ENCODE assay signal across 9 cellular contexts in the genomic region with DNA sequence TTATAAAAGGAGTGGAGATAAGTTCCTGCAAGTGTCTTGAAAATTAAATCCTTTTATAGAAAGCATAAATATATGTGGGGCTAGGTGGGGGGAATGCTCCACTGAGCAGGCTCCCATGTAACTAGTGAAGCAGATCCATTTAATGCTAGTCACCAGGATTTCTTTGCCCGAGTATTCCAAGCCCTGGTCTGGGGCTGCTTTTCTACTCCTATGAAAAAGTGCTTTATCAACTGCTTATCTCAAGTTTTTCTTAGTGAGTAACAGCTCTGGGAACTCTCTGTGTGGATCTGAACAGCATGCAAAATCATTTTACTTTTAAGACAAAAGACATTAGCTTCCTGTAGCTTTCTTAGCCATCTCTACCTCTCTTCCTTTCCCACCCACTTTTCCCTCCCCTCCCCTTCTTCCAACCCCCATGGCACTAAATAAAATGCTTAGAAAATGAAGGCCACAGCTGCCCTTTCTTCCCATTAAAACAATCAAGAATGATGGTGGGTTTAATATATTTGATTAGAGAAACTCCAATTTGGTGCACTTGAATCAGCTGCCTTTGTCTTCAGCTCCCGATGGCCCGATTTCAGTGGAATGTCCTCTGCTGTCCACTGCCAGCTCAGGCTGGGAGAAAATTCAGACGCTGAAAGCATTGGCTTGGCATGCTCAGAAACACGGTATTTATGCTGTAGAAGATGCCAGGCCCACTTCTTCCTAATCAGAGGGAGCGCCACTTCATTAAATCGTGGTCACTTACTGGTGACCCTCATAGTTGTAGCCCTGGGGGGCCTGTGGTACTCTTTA.
DNase-seq lines count a peak whose midpoint lies in the region; ATAC-seq and TF ChIP-seq lines count a peak whose summit lies in the region.
"Had no signal": no experiment of that assay in that cellular context is flagged by ENCODE, and none has a peak within 500 bp of the region (broad histone marks: within the 10 kb centered on the region; RNA-seq: fewer than 3 reads in every experiment).

No MANE protein-coding gene starts in this region.

- H3K4me1 ChIP-seq in vagina = peaks cover 60% of the 10 kb centered on the region

- peaks cover 2% of the 10 kb centered on the region for H3K36me3 Mint-ChIP-seq in activated naive CD8-positive, alpha-beta T cell
- no peaks in the 10 kb centered on the region for H3K36me3 Mint-ChIP-seq in activated naive CD8-positive, alpha-beta T cell treated with anti-CD3 and anti-CD28 coated beads, Interleukin-2, amount 50 U/mL, for 24 hours (ENCODE audit: low read depth)
- no peaks in the 10 kb centered on the region for H3K36me3 Mint-ChIP-seq in nephron (ENCODE audit: low read depth)
- H3K36me3 Mint-ChIP-seq: naive B cell had no signal

- intact Hi-C loops in vagina (cut with DNase I) = no loop called here

- peak overlapping the region; percentile 71 for H3K4me3 Mint-ChIP-seq in activated naive CD8-positive, alpha-beta T cell
- H3K4me3 Mint-ChIP-seq in activated naive CD8-positive, alpha-beta T cell treated with anti-CD3 and anti-CD28 coated beads, Interleukin-2, amount 50 U/mL, for 24 hours = no peak overlapping the region
- peak overlapping the region in 1 of 3 experiments; percentile 20 for H3K4me3 Mint-ChIP-seq in nephron

- H3K27ac Mint-ChIP-seq in activated naive CD8-positive, alpha-beta T cell = peak overlapping the region; percentile 95
- H3K27ac Mint-ChIP-seq in activated naive CD8-positive, alpha-beta T cell treated with anti-CD3 and anti-CD28 coated beads, Interleukin-2, amount 50 U/mL, for 24 hours = no peak overlapping the region
- H3K27ac Mint-ChIP-seq in nephron = peak overlapping the region; percentile 80 to 93 (median 86)

- H3K27me3 Mint-ChIP-seq in activated naive CD8-positive, alpha-beta T cell = no peaks in the 10 kb centered on the region
- H3K27me3 Mint-ChIP-seq in activated naive CD8-positive, alpha-beta T cell treated with anti-CD3 and anti-CD28 coated beads, Interleukin-2, amount 50 U/mL, for 24 hours = no peaks in the 10 kb centered on the region
- H3K27me3 Mint-ChIP-seq in nephron (ENCODE audit: low read depth) = no peaks in the 10 kb centered on the region
- H3K27me3 Mint-ChIP-seq: naive B cell had no signal

- no peaks in the 10 kb centered on the region for H3K9me3 Mint-ChIP-seq in activated naive CD8-positive, alpha-beta T cell (ENCODE audit: low read depth)
- H3K9me3 Mint-ChIP-seq in activated naive CD8-positive, alpha-beta T cell treated with anti-CD3 and anti-CD28 coated beads, Interleukin-2, amount 50 U/mL, for 24 hours = no peaks in the 10 kb centered on the region
- no peaks in the 10 kb centered on the region for H3K9me3 Mint-ChIP-seq in nephron
- H3K9me3 Mint-ChIP-seq: naive B cell had no signal

- in situ Hi-C loops in KBM-7 (cut with MboI; ENCODE audit: low pct_unique_long_range_greater_than_20kb, low sequenced_read_pairs) = no loop called here

- TF ChIP-seq POLR2A in vagina (IDR thresholded peaks at IDR 0.05) = no peak

- peaks cover 71% of the 10 kb centered on the region for H3K4me1 Mint-ChIP-seq in activated naive CD8-positive, alpha-beta T cell (ENCODE audit: low read depth)
- peaks cover 59% of the 10 kb centered on the region for H3K4me1 Mint-ChIP-seq in activated naive CD8-positive, alpha-beta T cell treated with anti-CD3 and anti-CD28 coated beads, Interleukin-2, amount 50 U/mL, for 24 hours
- peaks cover 67% of the 10 kb centered on the region for H3K4me1 Mint-ChIP-seq in nephron

- DNase-seq in activated naive CD8-positive, alpha-beta T cell treated with anti-CD3 and anti-CD28 coated beads, Interleukin-2, amount 50 U/mL, for 24 hours = no peak
- DNase-seq in epithelial cell of prostate (ENCODE audit: low read depth, low spot score) (no peak), vagina (ENCODE audit: extremely low spot score in 2 of 2) (peak in 1 of 2 donors; percentile 77), LoVo (ENCODE audit: low spot score) (no peak), KBM-7 (no peak)

- H3K27me3 ChIP-seq in vagina = no peaks in the 10 kb centered on the region

- no peak overlapping the region for H3K4me3 ChIP-seq in vagina

- no peak for ATAC-seq in activated naive CD8-positive, alpha-beta T cell treated with anti-CD3 and anti-CD28 coated beads, Interleukin-2, amount 50 U/mL, for 24 hours
- ATAC-seq in HG03045 (IDR thresholded peaks at IDR 0.05; ENCODE audit: unreplicated experiment) = no peak

- H3K9me3 ChIP-seq in vagina = no peaks in the 10 kb centered on the region

- H3K36me3 ChIP-seq in vagina = no peaks in the 10 kb centered on the region

- H3K27ac ChIP-seq in epithelial cell of prostate (peak overlapping the region; percentile 43), vagina (peak overlapping the region; percentile 69)

- TF ChIP-seq CTCF in nephron (IDR thresholded peaks at IDR 0.05; ENCODE audit: unreplicated experiment in 3 of 3) (no peak), vagina (IDR thresholded peaks at IDR 0.05) (no peak)
